In the genomic region with DNA sequence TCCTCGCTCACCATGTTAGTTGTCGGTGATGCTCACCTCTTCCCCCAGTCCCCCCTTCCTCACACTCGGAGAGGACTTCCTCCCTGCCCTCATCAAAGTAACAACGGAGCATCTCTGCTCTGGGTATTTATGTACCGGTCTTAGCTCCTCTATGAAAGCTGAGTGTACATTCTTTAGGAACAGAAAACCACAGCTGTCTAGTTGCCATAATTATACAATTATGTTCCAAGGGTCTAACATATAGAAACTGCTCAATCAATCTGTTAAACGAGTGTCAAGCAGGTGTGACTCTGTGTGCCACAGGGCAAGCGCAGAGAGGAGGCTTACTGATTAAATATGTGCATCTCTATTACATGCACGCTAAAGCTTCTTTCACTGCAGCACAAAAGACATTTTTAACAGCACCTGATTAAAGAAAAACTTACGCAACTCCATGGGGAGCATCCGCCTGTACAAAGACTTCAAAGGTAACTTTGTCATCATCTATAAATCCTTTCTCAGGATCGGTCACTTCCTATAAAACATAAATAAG, we compare ENCODE assay signal across 23 cellular contexts. TPM values are rescaled to one million over a fixed set of nuclear protein-coding genes. Genes with fewer than 3 reads are reported as not detected.
DNase-seq lines count a peak whose midpoint lies in the region; ATAC-seq and TF ChIP-seq lines count a peak whose summit lies in the region.
"Had no signal": no experiment of that assay in that cellular context is flagged by ENCODE, and none has a peak within 500 bp of the region (broad histone marks: within the 10 kb centered on the region; RNA-seq: fewer than 3 reads in every experiment).

No MANE protein-coding gene starts in this region.

- no peaks in the 10 kb centered on the region for H3K9me3 ChIP-seq in DND-41 (ENCODE audit: insufficient read depth, low read length, severe bottlenecking)
- H3K9me3 ChIP-seq: esophagus squamous epithelium, sigmoid colon, upper lobe of right lung had no signal

- peak overlapping the region; percentile 7; the same call in 1 of the 2 replicates for H3K27ac ChIP-seq in DND-41 (ENCODE audit: low read length)
- H3K27ac ChIP-seq: esophagus squamous epithelium, sigmoid colon, upper lobe of right lung had no signal

- DNase-seq in activated CD4-positive, alpha-beta T cell treated with anti-CD3 and anti-CD28 coated beads, Interleukin-2, amount 10 ng/mL, durations not matched to agents 24 days and 14 days = no peak
- no peak for DNase-seq in activated CD4-positive, alpha-beta T cell treated with anti-CD3 and anti-CD28 coated beads, Interleukin-2, amount 50 U/mL, for 48 hours
- DNase-seq in DND-41 (no peak), immature natural killer cell (no peak), UCSD-AML1 (lab: John Stamatoyannopoulos, UW; ENCODE audit: unreplicated experiment) (no peak)
- DNase-seq in activated CD4-positive, alpha-beta memory T cell treated with anti-CD3 and anti-CD28 coated beads for 36 hours = no peak
- DNase-seq: activated B cell treated with CpG ODN at 0.5 μM for 24 hours; effector CD8-positive, alpha-beta T cell; EL; esophagus squamous epithelium; left ventricle myocardium superior; NCI-H524 treated with DMSO at 0.1 percent for 48 hours; Right ventricle myocardium superior; sigmoid colon; upper lobe of right lung had no signal

- H3K36me3 ChIP-seq in DND-41 (ENCODE audit: insufficient read depth, low read length) = peaks cover 98% of the 10 kb centered on the region

- CTCF ChIA-PET in activated CD4-positive, alpha-beta memory T cell treated with anti-CD3 and anti-CD28 coated beads for 36 hours (lab: Charles Lee) = interaction anchor here (0.8 to 8.8 kb wide), 6 partner anchors 11 to 260 kb away, joined by 3 to 58 read pairs (median 4); no protein-coding TSS in a partner anchor

- POLR2A ChIA-PET in activated CD4-positive, alpha-beta memory T cell treated with anti-CD3 and anti-CD28 coated beads for 36 hours (lab: Charles Lee) = interaction anchor here (0.8 to 1.7 kb wide), 2 partner anchors 29 to 44 kb away, joined by 3 to 4 read pairs; a partner anchor contains a TSS

- H3K27me3 Mint-ChIP-seq in activated CD4-positive, alpha-beta T cell treated with anti-CD3 and anti-CD28 coated beads, Interleukin-2, amount 10 ng/mL, durations not matched to agents 24 days and 14 days = no peaks in the 10 kb centered on the region
- H3K27me3 Mint-ChIP-seq in activated CD4-positive, alpha-beta memory T cell treated with anti-CD3 and anti-CD28 coated beads for 36 hours = no peaks in the 10 kb centered on the region
- H3K27me3 Mint-ChIP-seq in immature natural killer cell (ENCODE audit: low read depth in 3 of 3) = peaks cover 5 to 10% (median 7%) of the 10 kb centered on the region in 3 donors
- H3K27me3 Mint-ChIP-seq: activated B cell treated with CpG ODN at 0.5 μM for 24 hours, IgD-negative memory B cell had no signal

- H3K4me1 ChIP-seq in DND-41 (ENCODE audit: insufficient read depth, low read length) = peaks cover 38% of the 10 kb centered on the region

- peak overlapping the region; percentile 81 for H3K27ac Mint-ChIP-seq in activated CD4-positive, alpha-beta T cell treated with anti-CD3 and anti-CD28 coated beads, Interleukin-2, amount 10 ng/mL, durations not matched to agents 24 days and 14 days
- H3K27ac Mint-ChIP-seq in activated CD4-positive, alpha-beta memory T cell treated with anti-CD3 and anti-CD28 coated beads for 36 hours = peak overlapping the region; percentile 78
- peak overlapping the region in 5 of 6 donors; percentile 0 to 49 (median 41) for H3K27ac Mint-ChIP-seq in immature natural killer cell
- H3K27ac Mint-ChIP-seq: activated B cell treated with CpG ODN at 0.5 μM for 24 hours had no signal

- intact Hi-C loops in activated CD4-positive, alpha-beta T cell treated with anti-CD3 and anti-CD28 coated beads, Interleukin-2, amount 10 ng/mL, durations not matched to agents 24 days and 14 days (cut with micrococcal nuclease) = loop anchor here (1.0 to 5.0 kb wide), 2 partner anchors 8 to 42 kb away; a partner anchor contains a TSS
- intact Hi-C loops in activated CD4-positive, alpha-beta memory T cell treated with anti-CD3 and anti-CD28 coated beads for 36 hours (cut with micrococcal nuclease) = loop anchor here (1.0 to 2.0 kb wide), 4 partner anchors 8 to 51 kb away; a partner anchor contains a TSS

- H3K36me3 Mint-ChIP-seq in activated CD4-positive, alpha-beta T cell treated with anti-CD3 and anti-CD28 coated beads, Interleukin-2, amount 10 ng/mL, durations not matched to agents 24 days and 14 days (ENCODE audit: low read depth) = peaks cover 75% of the 10 kb centered on the region
- H3K36me3 Mint-ChIP-seq in activated CD4-positive, alpha-beta memory T cell treated with anti-CD3 and anti-CD28 coated beads for 36 hours = peaks cover 69% of the 10 kb centered on the region
- peaks cover 12 to 56% (median 30%) of the 10 kb centered on the region in 3 donors for H3K36me3 Mint-ChIP-seq in immature natural killer cell

- H3K27me3 ChIP-seq in DND-41 (ENCODE audit: insufficient read depth, low read length, poor library complexity) = no peaks in the 10 kb centered on the region
- H3K27me3 ChIP-seq: esophagus squamous epithelium, sigmoid colon, upper lobe of right lung had no signal

- H4K20me1 ChIP-seq in DND-41 (ENCODE audit: insufficient read depth, low read length) = peaks cover 61% of the 10 kb centered on the region

- ATAC-seq in DND-41 (ENCODE audit: insufficient read depth, low read depth) (peak; percentile 78), HG02870 (IDR thresholded peaks at IDR 0.05; ENCODE audit: unreplicated experiment) (no peak), SK-N-SH treated with all-trans-retinoic acid at 6 μM for 48 hours (no peak)
- ATAC-seq: left ventricle myocardium superior, upper lobe of right lung had no signal

- no peak overlapping the region for H3K4me2 ChIP-seq in DND-41 (ENCODE audit: insufficient read depth, low read length)

- H3K79me2 ChIP-seq in DND-41 (ENCODE audit: insufficient read depth, low read length) = peaks cover 78% of the 10 kb centered on the region

- H3K4me1 Mint-ChIP-seq in activated CD4-positive, alpha-beta T cell treated with anti-CD3 and anti-CD28 coated beads, Interleukin-2, amount 10 ng/mL, durations not matched to agents 24 days and 14 days = peaks cover 56% of the 10 kb centered on the region
- peaks cover 70% of the 10 kb centered on the region for H3K4me1 Mint-ChIP-seq in activated CD4-positive, alpha-beta memory T cell treated with anti-CD3 and anti-CD28 coated beads for 36 hours (ENCODE audit: low read depth)
- peaks cover 47 to 63% of the 10 kb centered on the region in 2 donors for H3K4me1 Mint-ChIP-seq in immature natural killer cell

- no peak overlapping the region for H2AFZ ChIP-seq in DND-41 (ENCODE audit: low read depth, low read length)

- H3K9me3 Mint-ChIP-seq in activated CD4-positive, alpha-beta T cell treated with anti-CD3 and anti-CD28 coated beads, Interleukin-2, amount 10 ng/mL, durations not matched to agents 24 days and 14 days = no peaks in the 10 kb centered on the region
- no peaks in the 10 kb centered on the region for H3K9me3 Mint-ChIP-seq in activated CD4-positive, alpha-beta memory T cell treated with anti-CD3 and anti-CD28 coated beads for 36 hours
- H3K9me3 Mint-ChIP-seq in immature natural killer cell = no peaks in the 10 kb centered on the region
- H3K9me3 Mint-ChIP-seq: activated B cell treated with CpG ODN at 0.5 μM for 24 hours, IgD-negative memory B cell had no signal

- no peak for TF ChIP-seq CTCF in DND-41 (IDR thresholded peaks at IDR 0.05; ENCODE audit: borderline replicate concordance, extremely low read depth, low read length, poor library complexity, severe bottlenecking)

- H3K4me3 Mint-ChIP-seq in activated CD4-positive, alpha-beta T cell treated with anti-CD3 and anti-CD28 coated beads, Interleukin-2, amount 10 ng/mL, durations not matched to agents 24 days and 14 days = peak overlapping the region; percentile 56
- peak overlapping the region; percentile 48 for H3K4me3 Mint-ChIP-seq in activated CD4-positive, alpha-beta memory T cell treated with anti-CD3 and anti-CD28 coated beads for 36 hours
- peak overlapping the region in 1 of 5 donors; percentile 24 for H3K4me3 Mint-ChIP-seq in immature natural killer cell
- H3K4me3 Mint-ChIP-seq: activated B cell treated with CpG ODN at 0.5 μM for 24 hours had no signal

- H3K4me3 ChIP-seq in DND-41 (ENCODE audit: low read depth in 1 of 2, low read length in 2 of 2) = no peak overlapping the region
- H3K4me3 ChIP-seq: esophagus squamous epithelium, sigmoid colon, upper lobe of right lung had no signal

- no peak overlapping the region for H3K9ac ChIP-seq in DND-41 (ENCODE audit: low read depth, low read length)

TF ChIP-seq in SK-N-SH treated with all-trans-retinoic acid at 6 μM for 48 hours, 23 proteins besides CTCF, POLR2A, EP300 and RAD21 (continues in another document):
- TF ChIP-seq TOX (CRISPR knock-in tag; IDR thresholded peaks at IDR 0.05; ENCODE audit: borderline replicate concordance) (no peak), TCF4 (CRISPR knock-in tag; IDR thresholded peaks at IDR 0.05; ENCODE audit: borderline replicate concordance) (no peak), ESRRG (CRISPR knock-in tag; IDR thresholded peaks at IDR 0.05) (no peak)
- TF ChIP-seq, protein P1, sequence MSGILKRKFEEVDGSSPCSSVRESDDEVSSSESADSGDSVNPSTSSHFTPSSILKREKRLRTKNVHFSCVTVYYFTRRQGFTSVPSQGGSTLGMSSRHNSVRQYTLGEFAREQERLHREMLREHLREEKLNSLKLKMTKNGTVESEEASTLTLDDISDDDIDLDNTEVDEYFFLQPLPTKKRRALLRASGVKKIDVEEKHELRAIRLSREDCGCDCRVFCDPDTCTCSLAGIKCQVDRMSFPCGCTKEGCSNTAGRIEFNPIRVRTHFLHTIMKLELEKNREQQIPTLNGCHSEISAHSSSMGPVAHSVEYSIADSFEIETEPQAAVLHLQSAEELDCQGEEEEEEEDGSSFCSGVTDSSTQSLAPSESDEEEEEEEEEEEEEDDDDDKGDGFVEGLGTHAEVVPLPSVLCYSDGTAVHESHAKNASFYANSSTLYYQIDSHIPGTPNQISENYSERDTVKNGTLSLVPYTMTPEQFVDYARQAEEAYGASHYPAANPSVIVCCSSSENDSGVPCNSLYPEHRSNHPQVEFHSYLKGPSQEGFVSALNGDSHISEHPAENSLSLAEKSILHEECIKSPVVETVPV (CRISPR knock-in tag; IDR thresholded peaks at IDR 0.05) = no peak

RNA-seq across cellular contexts. Expression of a gene that starts 37.8 kb away (rescaled TPM):
- total RNA-seq in activated CD4-positive, alpha-beta T cell treated with anti-CD3 and anti-CD28 coated beads, Interleukin-2, amount 10 ng/mL, durations not matched to agents 24 days and 14 days = not detected in 2 replicates
- not detected for total RNA-seq in activated CD4-positive, alpha-beta memory T cell treated with anti-CD3 and anti-CD28 coated beads for 36 hours
- polyA plus RNA-seq in immature natural killer cell = not detected
- total RNA-seq: activated B cell treated with CpG ODN at 0.5 μM for 24 hours; cardiac septum; esophagus squamous epithelium; left ventricle myocardium superior; mucosa of gallbladder; OCI-LY7; omental fat pad; Right ventricle myocardium superior; sigmoid colon; T-helper 1 cell treated with Interleukin-12 subunit alpha and Interleukin-12 subunit beta and Interleukin-4 antibody, amounts not matched to agents 30 ng/mL and 1 ng/mL, for 36 hours; upper lobe of right lung had no signal
- polyA plus RNA-seq: IgD-negative memory B cell, sigmoid colon had no signal

RNA-seq across cellular contexts. Expression of a gene that starts 43.7 kb away (rescaled TPM):
- total RNA-seq in activated CD4-positive, alpha-beta T cell treated with anti-CD3 and anti-CD28 coated beads, Interleukin-2, amount 10 ng/mL, durations not matched to agents 24 days and 14 days = 180 and 186 TPM in 2 replicates
- total RNA-seq in activated CD4-positive, alpha-beta memory T cell treated with anti-CD3 and anti-CD28 coated beads for 36 hours = 100 to 1,000 TPM; 154 to 170 TPM
- polyA plus RNA-seq in immature natural killer cell = 10 to 100 TPM in 2 of 3 donors, 1 to 10 TPM in 1; 4.4 to 11.9 (median 10.2) TPM

RNA-seq across cellular contexts. Expression of a gene that starts 51.2 kb away (rescaled TPM):
- 67.7 and 73.3 TPM in 2 replicates for total RNA-seq in activated CD4-positive, alpha-beta T cell treated with anti-CD3 and anti-CD28 coated beads, Interleukin-2, amount 10 ng/mL, durations not matched to agents 24 days and 14 days
- 10 to 100 TPM; 64.9 to 73.1 TPM for total RNA-seq in activated CD4-positive, alpha-beta memory T cell treated with anti-CD3 and anti-CD28 coated beads for 36 hours
- polyA plus RNA-seq in immature natural killer cell = 10 to 100 TPM; 83.0 to 96.8 (median 92.9) TPM
